ENCODE assay signal across 1 cellular context in genomic region chr12:6294533-6295186, GRCh38.
TF ChIP-seq lines count a peak whose summit lies in the region.

No MANE protein-coding gene starts in this region.

TF ChIP-seq in HepG2, 621 proteins besides CTCF, POLR2A, EP300 and RAD21 (continued from another document):
- TF ChIP-seq ARID4A (CRISPR knock-in tag; IDR thresholded peaks at IDR 0.05; ENCODE audit: borderline replicate concordance) (peak; percentile 54; the same call in 1 of the 2 replicates), ZNF18 (CRISPR knock-in tag; IDR thresholded peaks at IDR 0.05; ENCODE audit: insufficient replicate concordance) (no peak), ZNF354B (CRISPR knock-in tag; IDR thresholded peaks at IDR 0.05) (no peak)
